9 cellular contexts compared by ENCODE assay signal in the genomic region with DNA sequence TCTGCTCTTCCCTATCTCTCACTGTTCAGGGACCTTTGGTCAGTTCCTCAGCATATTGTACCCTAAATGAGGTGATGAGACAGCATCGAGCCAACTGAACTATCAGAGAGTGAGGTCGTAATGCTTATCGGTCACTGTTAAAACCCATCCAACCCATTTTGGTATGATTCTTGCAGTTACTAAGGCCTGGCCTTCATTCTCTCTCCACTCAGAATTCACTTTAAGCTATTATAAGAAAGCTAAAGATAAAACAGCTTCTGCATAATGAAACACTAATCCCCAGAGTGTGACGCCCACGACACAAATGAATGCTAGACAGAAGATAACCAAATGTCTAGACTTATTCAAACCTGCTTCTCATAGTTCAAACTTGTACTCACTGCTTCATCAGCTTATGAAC.
A peak's percentile ranks its signal among the peaks of the same experiment; 100 is the strongest.
DNase-seq lines count a peak whose midpoint lies in the region; ATAC-seq and TF ChIP-seq lines count a peak whose summit lies in the region.
"Had no signal": no experiment of that assay in that cellular context is flagged by ENCODE, and none has a peak within 500 bp of the region (broad histone marks: within the 10 kb centered on the region; RNA-seq: fewer than 3 reads in every experiment).

No MANE protein-coding gene starts in this region.

- DNase-seq in GM10266 (ENCODE audit: extremely low spot score) (peak; percentile 30), GM19238 (ENCODE audit: insufficient read length, low spot score) (no peak), occipital lobe (lab: John Stamatoyannopoulos, UW) (no peak), NCI-H2107 treated with DMSO at 0.1 percent for 48 hours (lab: John Stamatoyannopoulos, UW; ENCODE audit: unreplicated experiment) (no peak)
- no peak for DNase-seq in effector memory CD4-positive, alpha-beta T cell
- DNase-seq: activated CD8-positive, alpha-beta memory T cell treated with anti-CD3 and anti-CD28 coated beads, Interleukin-2, amount 50 U/mL, for 4 hours had no signal

- ATAC-seq in GM21381 (IDR thresholded peaks at IDR 0.05; ENCODE audit: unreplicated experiment) = peak; percentile 44
- ATAC-seq in HG03520 (IDR thresholded peaks at IDR 0.05; ENCODE audit: unreplicated experiment) = peak; percentile 54
- ATAC-seq in gastroesophageal sphincter = no peak

- H3K9me3 ChIP-seq in effector memory CD4-positive, alpha-beta T cell (ENCODE audit: control insufficient read depth, low read length) = no peaks in the 10 kb centered on the region
- H3K9me3 ChIP-seq in gastroesophageal sphincter = no peaks in the 10 kb centered on the region

- peak overlapping the region; percentile 6 for H3K4me3 ChIP-seq in effector memory CD4-positive, alpha-beta T cell (ENCODE audit: insufficient read depth, low read depth, low read length, poor library complexity, severe bottlenecking)
- no peak overlapping the region for H3K4me3 ChIP-seq in gastroesophageal sphincter

- no peaks in the 10 kb centered on the region for H3K36me3 ChIP-seq in effector memory CD4-positive, alpha-beta T cell (ENCODE audit: control insufficient read depth, insufficient read depth, low read length)
- no peaks in the 10 kb centered on the region for H3K36me3 ChIP-seq in gastroesophageal sphincter

- 48 to 84% methylated on average over 3 to 5 of the region's 5 CpGs for WGBS in gastroesophageal sphincter (ENCODE audit: low coverage in 1 of 2), 2 donors

- peak overlapping the region; percentile 52 for H3K27ac ChIP-seq in effector memory CD4-positive, alpha-beta T cell (ENCODE audit: insufficient read depth, low read length, poor library complexity, severe bottlenecking)
- no peak overlapping the region for H3K27ac ChIP-seq in gastroesophageal sphincter

- TF ChIP-seq CTCF in GM10266 (IDR thresholded peaks at IDR 0.05; ENCODE audit: control insufficient read depth, insufficient read depth, low read depth, missing control alignments) (no peak), gastroesophageal sphincter (IDR thresholded peaks at IDR 0.05) (no peak)

- no peak for TF ChIP-seq POLR2A in gastroesophageal sphincter (IDR thresholded peaks at IDR 0.05)

- TF ChIP-seq EP300 in gastroesophageal sphincter (IDR thresholded peaks at IDR 0.05) = no peak

- H3K27me3 ChIP-seq in effector memory CD4-positive, alpha-beta T cell (replicated peaks; ENCODE audit: control insufficient read depth, insufficient read depth, low read length, poor library complexity, severe bottlenecking) = no peaks in the 10 kb centered on the region
- no peaks in the 10 kb centered on the region for H3K27me3 ChIP-seq in gastroesophageal sphincter

- peaks cover 16% of the 10 kb centered on the region for H3K4me1 ChIP-seq in effector memory CD4-positive, alpha-beta T cell (ENCODE audit: control insufficient read depth, insufficient read depth, low read length, poor library complexity, severe bottlenecking)
- peaks cover 0 to 15% (median 0%) of the 10 kb centered on the region in 3 donors for H3K4me1 ChIP-seq in gastroesophageal sphincter
